In the genomic region with DNA sequence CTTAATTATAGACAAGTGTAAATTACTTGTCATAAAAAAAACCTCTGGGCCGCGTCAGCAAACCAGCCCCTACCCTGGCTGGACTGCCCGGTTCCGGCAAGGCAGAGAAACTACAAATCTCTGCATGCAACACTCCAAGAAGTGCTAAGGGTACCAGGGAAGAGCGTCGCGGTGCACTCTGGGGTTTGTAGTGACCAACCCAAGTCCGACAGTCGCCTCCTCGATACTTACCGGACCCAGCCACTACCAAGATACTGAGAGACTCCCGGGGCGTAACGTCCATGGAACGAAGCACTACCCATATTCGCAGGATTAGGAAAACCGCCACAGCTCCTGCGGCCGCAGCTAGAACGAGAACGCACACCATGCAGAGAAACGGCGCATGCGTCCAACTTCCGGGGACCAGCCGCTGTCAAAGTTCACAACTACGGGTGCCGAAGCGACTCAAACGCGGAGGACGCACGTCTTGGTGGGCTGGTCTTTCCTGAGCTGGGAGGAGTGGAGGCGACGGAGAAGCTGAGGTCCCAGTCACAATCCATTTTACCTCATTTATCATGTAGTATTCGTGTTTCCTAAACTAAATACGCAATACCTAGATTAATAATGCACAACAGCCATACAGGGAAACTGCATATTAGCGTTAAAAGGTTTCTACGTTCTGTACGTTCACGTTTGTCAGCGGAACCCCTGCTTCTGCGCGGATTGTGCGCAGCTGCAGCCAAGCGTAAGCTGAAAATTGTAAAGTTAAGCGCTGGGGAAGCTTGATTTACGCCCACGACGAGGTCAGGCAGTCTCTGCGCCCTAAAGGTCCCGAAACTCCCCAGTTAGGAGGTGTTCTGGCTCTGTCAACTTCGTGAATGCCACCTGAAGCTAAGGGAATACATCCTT, we compare ENCODE assay signal across 8 cellular contexts.
DNase-seq lines count a peak whose midpoint lies in the region; ATAC-seq and TF ChIP-seq lines count a peak whose summit lies in the region.

A gene with protein sequence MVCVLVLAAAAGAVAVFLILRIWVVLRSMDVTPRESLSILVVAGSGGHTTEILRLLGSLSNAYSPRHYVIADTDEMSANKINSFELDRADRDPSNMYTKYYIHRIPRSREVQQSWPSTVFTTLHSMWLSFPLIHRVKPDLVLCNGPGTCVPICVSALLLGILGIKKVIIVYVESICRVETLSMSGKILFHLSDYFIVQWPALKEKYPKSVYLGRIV (minus strand): TSS at position 420 of the 888 bp plus-strand sequence. CDS start 53 bp downstream, at position 367.

- TF ChIP-seq CTCF in AG10803 (conservative IDR thresholded peaks at IDR 0.05; ENCODE audit: low read length), result no peak

- peak; percentile 95 for DNase-seq in AG10803 (ENCODE audit: low read depth)
- peak; percentile 97 for DNase-seq in NCI-H446 (lab: John Stamatoyannopoulos, UW)
- peak; percentile 97 for DNase-seq in cerebellar cortex (ENCODE audit: low spot score)
- DNase-seq in islet precursor cell, result peak; percentile 96
- peak; percentile 87 for DNase-seq in stimulated activated CD4-positive, alpha-beta T cell treated with anti-CD3 and anti-CD28 coated beads, Interleukin-12 subunit alpha, Interleukin-12 subunit beta, amount 100 ng/mL, for 4 hours

- peak within 1 kb of the TSS; percentile 76 for H3K4me3 ChIP-seq in AG10803 (ENCODE audit: low read length)

- ATAC-seq in GM19043 (IDR thresholded peaks at IDR 0.05; ENCODE audit: low read depth, unreplicated experiment) (peak; percentile 96), HG03354 (IDR thresholded peaks at IDR 0.05; ENCODE audit: poor library complexity, severe bottlenecking, unreplicated experiment) (peak; percentile 98)
- peak; percentile 98 to 99 for ATAC-seq in activated CD4-positive, CD25-positive, alpha-beta regulatory T cell treated with anti-CD3 and anti-CD28 coated beads, Interleukin-2, amount 50 U/mL, for 24 hours

Comparison
In these comparisons a context has a peak if more than half of its experiments do, and no peak if none do; other contexts are left out.
1. Peak in every context shown above with its lines: DNase-seq, ATAC-seq and H3K4me3 ChIP-seq.